Comparison of ENCODE assay signal across 7 cellular contexts in the genomic region with DNA sequence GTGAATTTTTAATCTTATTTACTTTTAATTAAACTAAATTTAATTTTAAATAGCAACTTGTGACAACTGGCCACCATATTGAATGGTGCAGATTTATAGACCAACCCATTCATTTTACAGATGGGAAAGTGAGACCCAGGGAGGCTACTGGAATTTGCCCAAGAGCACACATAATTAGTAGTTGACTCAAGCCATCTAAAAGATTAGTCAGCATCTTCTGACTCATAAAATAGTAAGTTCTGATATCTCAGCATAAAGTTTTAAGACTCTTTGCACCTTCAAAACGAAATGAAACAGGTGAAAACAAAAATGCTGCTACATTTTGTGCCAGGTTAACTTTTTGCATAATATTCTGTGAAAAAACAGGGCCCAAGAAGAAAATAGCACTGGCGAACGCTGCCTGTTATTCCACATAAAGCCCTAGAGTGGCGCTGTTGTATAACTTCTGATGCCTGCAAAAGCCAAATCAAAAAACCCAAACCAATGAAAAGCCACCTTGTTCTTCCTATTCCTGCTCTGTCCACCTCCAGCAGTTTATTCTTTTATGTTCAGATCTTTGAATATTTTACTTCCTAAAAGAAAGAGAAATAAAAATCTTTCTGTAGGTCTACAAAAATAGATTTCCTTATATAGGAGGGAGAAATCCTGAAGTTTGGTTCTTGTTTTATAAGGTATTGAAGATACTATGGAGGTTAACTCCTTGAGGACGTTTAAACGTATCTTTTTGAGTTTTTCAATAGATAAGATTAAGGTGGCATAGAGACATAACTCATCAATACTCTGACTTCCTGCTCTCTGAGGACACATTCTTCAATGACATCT.
A peak's percentile ranks its signal among the peaks of the same experiment; 100 is the strongest.
DNase-seq lines count a peak whose midpoint lies in the region; ATAC-seq, FAIRE-seq and TF ChIP-seq lines count a peak whose summit lies in the region.

No MANE protein-coding gene starts in this region.

- DNase-seq in NCI-H510A (lab: John Stamatoyannopoulos, UW) (peak; percentile 2), astrocyte of the spinal cord (ENCODE audit: low read depth, low spot score) (peak; percentile 70), left lobe of liver (ENCODE audit: low spot score) (no peak), GM12891 (ENCODE audit: insufficient read length, low spot score) (no peak)
- DNase-seq in stimulated activated CD4-positive, alpha-beta T cell treated with anti-CD3 and anti-CD28 coated beads, Interleukin-15, amount 100 ng/mL, for 24 hours, result no peak

- in situ Hi-C loops in astrocyte of the spinal cord (cut with HindIII; ENCODE audit: low sequenced_read_pairs), result no loop called here

- no peak for TF ChIP-seq POLR2A in GM12891 (IDR thresholded peaks at IDR 0.05; ENCODE audit: low read depth, low read length)

- ATAC-seq in HG03280 (IDR thresholded peaks at IDR 0.05; ENCODE audit: unreplicated experiment) (peak; percentile 60), left lobe of liver (peak; percentile 74)

- no peak for FAIRE-seq in GM12891 (lab: Jason Lieb, UNC)

- TF ChIP-seq CTCF in GM12872 (IDR thresholded peaks at IDR 0.05; ENCODE audit: insufficient read depth, low read depth, low read length), result peak; percentile 79
- peak; percentile 83 for TF ChIP-seq CTCF in astrocyte of the spinal cord (IDR thresholded peaks at IDR 0.05; ENCODE audit: low read depth, low read length)

- H3K4me3 ChIP-seq in astrocyte of the spinal cord (ENCODE audit: low read depth, low read length), result no peak overlapping the region

TF ChIP-seq in GM12891, 5 proteins besides CTCF, POLR2A, EP300 and RAD21:
- TF ChIP-seq TAF1 (IDR thresholded peaks at IDR 0.05; ENCODE audit: low read depth, low read length) (no peak), POU2F2 (IDR thresholded peaks at IDR 0.05; ENCODE audit: low read depth, low read length) (no peak), POLR2AphosphoS5 (IDR thresholded peaks at IDR 0.05; ENCODE audit: low read depth, low read length) (no peak), SPI1 (IDR thresholded peaks at IDR 0.05; ENCODE audit: low read depth, low read length) (no peak), PAX5 (IDR thresholded peaks at IDR 0.05; ENCODE audit: insufficient read depth, low read length, severe bottlenecking) (no peak)

Comparison
In these comparisons a context has a peak if more than half of its experiments do, and no peak if none do; other contexts are left out.
1. DNase-seq: peak in NCI-H510A (single experiment) and astrocyte of the spinal cord (single experiment); none in left lobe of liver (single experiment), stimulated activated CD4-positive, alpha-beta T cell treated with anti-CD3 and anti-CD28 coated beads, Interleukin-15, amount 100 ng/mL, for 24 hours (single experiment) and GM12891 (single experiment).